In the genomic region with DNA sequence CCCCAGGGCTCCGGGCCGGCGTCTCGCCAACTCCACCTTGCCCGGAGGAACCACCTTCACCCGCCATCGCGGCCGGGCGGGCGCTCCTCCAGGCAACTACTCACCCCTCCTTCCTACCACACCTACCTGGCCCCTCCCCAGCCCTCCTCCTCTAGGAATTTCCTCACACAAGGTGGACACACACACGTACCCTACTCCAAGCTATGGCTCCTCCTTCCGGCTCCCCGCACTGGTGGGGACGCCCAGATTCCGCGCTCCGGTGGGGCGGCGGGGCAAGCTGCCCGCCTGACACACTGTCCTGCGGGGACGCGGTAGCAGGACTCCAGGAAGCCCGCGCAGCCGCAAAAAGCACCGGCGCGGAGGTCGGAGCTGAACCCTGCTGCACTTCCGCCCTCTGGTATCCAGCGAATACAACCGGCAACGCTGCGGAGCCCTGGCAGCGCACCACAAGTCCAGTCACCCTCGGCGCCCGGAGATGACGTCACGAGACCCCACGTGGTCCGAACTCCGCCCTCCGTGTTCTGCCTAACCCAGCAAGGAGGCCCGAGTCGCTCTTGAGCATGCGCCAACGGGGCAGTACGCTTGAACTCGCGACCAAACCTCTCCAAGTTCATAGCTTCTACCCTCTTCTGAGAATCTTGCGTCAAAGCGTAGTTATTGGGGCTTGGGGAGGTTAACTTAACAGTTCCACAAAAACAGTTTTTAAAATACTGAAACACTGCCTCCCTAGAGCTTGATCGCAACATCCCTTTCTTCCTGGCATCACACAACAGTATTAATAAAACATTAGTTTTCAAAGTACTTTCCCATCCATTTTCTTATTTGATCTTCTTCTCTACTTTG, we compare ENCODE assay signal across 8 cellular contexts. TPM values are rescaled to one million over a fixed set of nuclear protein-coding genes. Genes with fewer than 3 reads are reported as not detected.
DNase-seq lines count a peak whose midpoint lies in the region; ATAC-seq, FAIRE-seq and TF ChIP-seq lines count a peak whose summit lies in the region.

TSS of gene ATG5 (minus strand) at position 425 of the 843 bp plus-strand sequence. CDS start 9,552 bp downstream, outside the sequence.

- peak within 1 kb of the TSS; percentile 82 for H3K9ac ChIP-seq in trophoblast cell (ENCODE audit: low read length)

- H3K23ac ChIP-seq in trophoblast cell (ENCODE audit: low read length) = no peak within 1 kb of the TSS

- H2BK120ac ChIP-seq in trophoblast cell (ENCODE audit: insufficient read depth, low read length, poor library complexity) = peak within 1 kb of the TSS; percentile 49

- H2AFZ ChIP-seq in trophoblast cell (ENCODE audit: insufficient read depth, low read length, poor library complexity) = peak within 1 kb of the TSS; percentile 19

- H3K14ac ChIP-seq in trophoblast cell (ENCODE audit: low read length) = peak within 1 kb of the TSS; percentile 56

- peak within 1 kb of the TSS; percentile 8 for H3K4ac ChIP-seq in trophoblast cell (ENCODE audit: low read depth, low read length)

- TF ChIP-seq EP300 in transverse colon (IDR thresholded peaks at IDR 0.05; ENCODE audit: low read depth) = no peak

- TF ChIP-seq CTCF in adrenal gland (IDR thresholded peaks at IDR 0.05) (no peak), transverse colon (IDR thresholded peaks at IDR 0.05) (no peak)

- in situ Hi-C loops in transverse colon (cut with MboI; ENCODE audit: low pct_ligation_motif_present in 1 of 4, low pct_unique_long_range_greater_than_20kb in 1 of 4, low sequenced_read_pairs in 3 of 4) = loop anchor here in 3 of 4 donors (25.0 kb wide), 2 partner anchors 237 to 662 kb away; no protein-coding TSS in a partner anchor

- H2AK5ac ChIP-seq in trophoblast cell (ENCODE audit: low read length) = no peak within 1 kb of the TSS

- H3K4me2 ChIP-seq in trophoblast cell (ENCODE audit: low read length) = peak within 1 kb of the TSS; percentile 92

- H3K4me1 ChIP-seq in adrenal gland (replicated peaks in 1 of 2) (peaks cover 15 to 25% of the 10 kb centered on the region in 2 donors), trophoblast cell (ENCODE audit: control insufficient read depth in 1 of 2, insufficient read depth in 2 of 2, low read length in 2 of 2) (peaks cover 0 to 2% of the 10 kb centered on the region in 2 experiments), transverse colon (peaks cover 10 to 14% (median 14%) of the 10 kb centered on the region in 4 donors)

- peak within 1 kb of the TSS; percentile 47 for H4K91ac ChIP-seq in trophoblast cell (ENCODE audit: low read depth, low read length)

- DNase-seq in GM12892 (ENCODE audit: insufficient read length) (peak; percentile 96), NCI-H146 (lab: John Stamatoyannopoulos, UW) (peak; percentile 99), T-helper 1 cell (peak; percentile 98 to 100 (median 99)), adrenal gland (peak; percentile 99 to 100 (median 99)), cardiac septum (ENCODE audit: low spot score) (peak; percentile 100), trophoblast cell (peak; percentile 100), transverse colon (peak; percentile 100)

- intact Hi-C loops in adrenal gland (cut with DNase I) = no loop called here
- intact Hi-C loops in cardiac septum (cut with DNase I) = loop anchor here (10.0 kb wide), 1 partner anchor 231 kb away; no protein-coding TSS in a partner anchor
- intact Hi-C loops in transverse colon (cut with DNase I; ENCODE audit: low total_unique reads) = no loop called here

- no peaks in the 10 kb centered on the region for H3K36me3 ChIP-seq in adrenal gland (replicated peaks in 1 of 2)
- H3K36me3 ChIP-seq in trophoblast cell (ENCODE audit: control insufficient read depth in 1 of 2, insufficient read depth in 2 of 2, low read length in 2 of 2) = no peaks in the 10 kb centered on the region
- H3K36me3 ChIP-seq in transverse colon = no peaks in the 10 kb centered on the region

- peak within 1 kb of the TSS; percentile 71 to 87 (median 74) for H3K4me3 ChIP-seq in adrenal gland
- H3K4me3 ChIP-seq in trophoblast cell (ENCODE audit: low read depth, low read length) = peak within 1 kb of the TSS; percentile 88
- H3K4me3 ChIP-seq in transverse colon = peak within 1 kb of the TSS; percentile 50 to 70 (median 66)

- peak within 1 kb of the TSS; percentile 72 for H4K12ac ChIP-seq in trophoblast cell (ENCODE audit: low read depth, low read length)

- peak within 1 kb of the TSS; percentile 66 for H3K18ac ChIP-seq in trophoblast cell (ENCODE audit: low read length)

- peak; percentile 99 for FAIRE-seq in GM12892 (lab: Jason Lieb, UNC)

- peaks cover 6% of the 10 kb centered on the region for H3K79me2 ChIP-seq in trophoblast cell (ENCODE audit: control insufficient read depth, insufficient read depth, low read length, poor library complexity)

- H3K27me3 ChIP-seq in adrenal gland = no peaks in the 10 kb centered on the region
- H3K27me3 ChIP-seq in trophoblast cell (ENCODE audit: insufficient read depth, low read length) = no peaks in the 10 kb centered on the region
- H3K27me3 ChIP-seq in transverse colon = no peaks in the 10 kb centered on the region

- H3K27ac ChIP-seq in adrenal gland (peak within 1 kb of the TSS; percentile 76 to 96 (median 90)), trophoblast cell (ENCODE audit: low read depth, low read length) (peak within 1 kb of the TSS; percentile 93), transverse colon (peak within 1 kb of the TSS; percentile 89 to 92 (median 90))

- H3K9me3 ChIP-seq in adrenal gland (replicated peaks in 1 of 3) (no peaks in the 10 kb centered on the region), trophoblast cell (ENCODE audit: insufficient read depth, low read depth, low read length) (no peaks in the 10 kb centered on the region), transverse colon (no peaks in the 10 kb centered on the region)

- 1 to 3% (median 2%) methylated on average over 23 to 56 of the region's 56 CpGs for WGBS in adrenal gland, 4 donors
- no CpG with 5 or more reads among the region's 56 CpGs for WGBS in trophoblast cell (ENCODE audit: extremely low coverage, insufficient coverage, insufficient read length)
- 1 to 8% methylated on average over 3 to 36 of the region's 56 CpGs for WGBS in transverse colon (ENCODE audit: low coverage in 1 of 2), 2 donors

- H2BK5ac ChIP-seq in trophoblast cell (ENCODE audit: low read depth, low read length, poor library complexity) = peak within 1 kb of the TSS; percentile 44

- ATAC-seq in HG02852 (IDR thresholded peaks at IDR 0.05; ENCODE audit: unreplicated experiment) = peak; percentile 92

- H4K8ac ChIP-seq in trophoblast cell (ENCODE audit: low read depth, low read length) = peak within 1 kb of the TSS; percentile 88

- H2BK12ac ChIP-seq in trophoblast cell (ENCODE audit: low read length) = no peak within 1 kb of the TSS

- H3K79me1 ChIP-seq in trophoblast cell (ENCODE audit: low read length) = peaks cover 5% of the 10 kb centered on the region

- TF ChIP-seq POLR2A in GM12892 (IDR thresholded peaks at IDR 0.05; ENCODE audit: low read depth, low read length) (peak; percentile 83; the same call in 1 of the 2 replicates), adrenal gland (IDR thresholded peaks at IDR 0.05) (peak; percentile 85 to 93), transverse colon (IDR thresholded peaks at IDR 0.05) (peak; percentile 96)

RNA-seq across cellular contexts. Expression of gene ATG5, which starts in this region (rescaled TPM):
- 20.4 TPM for polyA plus RNA-seq in GM12892 (2012; ENCODE audit: missing spikeins)
- total RNA-seq in adrenal gland = 10 to 100 TPM; 28.9 to 65.9 (median 43.5) TPM
- 10 to 100 TPM; 20.1 to 47.3 (median 34.5) TPM for polyA plus RNA-seq in adrenal gland
- 14.6 TPM for total RNA-seq in cardiac septum
- 26.3 and 26.4 TPM in 2 replicates for polyA plus RNA-seq in trophoblast cell (2013)
- 10 to 100 TPM; 21.7 to 56.4 (median 44.9) TPM for total RNA-seq in transverse colon

Comparison
In these comparisons a context has a peak if more than half of its experiments do, and no peak if none do; other contexts are left out.
1. Peak in every context shown above with its lines: DNase-seq, ATAC-seq, H3K4me3 ChIP-seq and H3K27ac ChIP-seq.